Comparison of ENCODE assay signal across 23 cellular contexts in the genomic region with DNA sequence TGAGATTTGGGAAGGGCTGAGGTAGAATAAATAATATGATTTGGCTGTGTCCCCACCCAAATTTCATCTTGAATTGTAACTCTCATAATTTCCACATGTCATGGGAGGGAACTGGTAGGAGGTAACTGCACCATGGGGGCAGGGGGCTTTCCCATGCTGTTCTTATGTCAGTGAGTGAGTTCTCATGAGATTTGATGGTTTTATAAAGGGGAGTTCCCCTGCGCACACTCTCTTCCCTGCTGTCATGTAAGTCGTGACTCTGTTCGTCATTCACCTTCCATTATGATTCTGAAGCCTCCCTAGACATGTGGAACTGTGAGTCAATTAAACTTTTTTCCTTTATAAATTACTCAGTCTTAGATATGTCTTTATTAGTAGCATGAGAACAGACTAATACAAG.
A peak's percentile ranks its signal among the peaks of the same experiment; 100 is the strongest.
DNase-seq lines count a peak whose midpoint lies in the region; ATAC-seq and TF ChIP-seq lines count a peak whose summit lies in the region.
"Had no signal": no experiment of that assay in that cellular context is flagged by ENCODE, and none has a peak within 500 bp of the region (broad histone marks: within the 10 kb centered on the region; RNA-seq: fewer than 3 reads in every experiment).

No MANE protein-coding gene starts in this region.

- peaks cover 15% of the 10 kb centered on the region for H3K4me1 Mint-ChIP-seq in activated naive CD4-positive, alpha-beta T cell treated with anti-CD3 and anti-CD28 coated beads, Interleukin-2, amount 50 U/mL, for 24 hours
- H3K4me1 Mint-ChIP-seq in stimulated activated naive CD8-positive, alpha-beta T cell treated with anti-CD3 and anti-CD28 coated beads, Interleukin-15, Interleukin-2, amounts not matched to agents 100 ng/mL and 50 ng/mL, for 24 hours (ENCODE audit: low read depth) = peaks cover 18% of the 10 kb centered on the region

- no TSS peak for BruUV-seq in PC-3 (replicated peaks; lab: Mats Ljungman, UMichigan)

- no peaks in the 10 kb centered on the region; the same call in 1 of the 2 replicates for H3K4me1 ChIP-seq in PC-3 (ENCODE audit: insufficient read depth, low read length)
- H3K4me1 ChIP-seq: BLaER1, Caco-2, upper lobe of right lung had no signal

- H3K4me3 ChIP-seq in PC-3 (ENCODE audit: low read length) = no peak overlapping the region
- H3K4me3 ChIP-seq: BLaER1, dorsolateral prefrontal cortex, upper lobe of right lung had no signal

- H3K27me3 ChIP-seq in PC-3 (ENCODE audit: low read length) = no peaks in the 10 kb centered on the region
- H3K27me3 ChIP-seq: BLaER1, dorsolateral prefrontal cortex, upper lobe of right lung had no signal

- no peaks in the 10 kb centered on the region for H3F3A ChIP-seq in PC-3 (ENCODE audit: low read length, unreplicated experiment)

- H3K27ac Mint-ChIP-seq in activated naive CD4-positive, alpha-beta T cell treated with anti-CD3 and anti-CD28 coated beads, Interleukin-2, amount 50 U/mL, for 24 hours = peak overlapping the region; percentile 91
- peak overlapping the region; percentile 83 for H3K27ac Mint-ChIP-seq in stimulated activated naive CD8-positive, alpha-beta T cell treated with anti-CD3 and anti-CD28 coated beads, Interleukin-15, Interleukin-2, amounts not matched to agents 100 ng/mL and 50 ng/mL, for 24 hours
- H3K27ac Mint-ChIP-seq: T-helper 17 cell had no signal

- no peak for TF ChIP-seq CTCF in PC-3 (conservative IDR thresholded peaks at IDR 0.05; ENCODE audit: low read depth, low read length)

- peak overlapping the region; percentile 34 for H3K4me3 Mint-ChIP-seq in activated naive CD4-positive, alpha-beta T cell treated with anti-CD3 and anti-CD28 coated beads, Interleukin-2, amount 50 U/mL, for 24 hours
- no peak overlapping the region for H3K4me3 Mint-ChIP-seq in stimulated activated naive CD8-positive, alpha-beta T cell treated with anti-CD3 and anti-CD28 coated beads, Interleukin-15, Interleukin-2, amounts not matched to agents 100 ng/mL and 50 ng/mL, for 24 hours
- H3K4me3 Mint-ChIP-seq: T-helper 17 cell had no signal

- CTCF ChIA-PET in PC-3 (lab: Charles Lee) = no interaction called here

- peaks cover 3% of the 10 kb centered on the region for H3K36me3 Mint-ChIP-seq in activated naive CD4-positive, alpha-beta T cell treated with anti-CD3 and anti-CD28 coated beads, Interleukin-2, amount 50 U/mL, for 24 hours
- peaks cover 7% of the 10 kb centered on the region for H3K36me3 Mint-ChIP-seq in stimulated activated naive CD8-positive, alpha-beta T cell treated with anti-CD3 and anti-CD28 coated beads, Interleukin-15, Interleukin-2, amounts not matched to agents 100 ng/mL and 50 ng/mL, for 24 hours (ENCODE audit: low read depth)

- no peaks in the 10 kb centered on the region for H3K79me2 ChIP-seq in PC-3 (ENCODE audit: low read length)

- no peak overlapping the region for H3K27ac ChIP-seq in PC-3 (ENCODE audit: low read length)
- H3K27ac ChIP-seq: BLaER1, dorsolateral prefrontal cortex, KMS-11, upper lobe of right lung had no signal

- peaks cover 6% of the 10 kb centered on the region for H3K27me3 Mint-ChIP-seq in activated naive CD4-positive, alpha-beta T cell treated with anti-CD3 and anti-CD28 coated beads, Interleukin-2, amount 50 U/mL, for 24 hours
- H3K27me3 Mint-ChIP-seq in stimulated activated naive CD8-positive, alpha-beta T cell treated with anti-CD3 and anti-CD28 coated beads, Interleukin-15, Interleukin-2, amounts not matched to agents 100 ng/mL and 50 ng/mL, for 24 hours = no peaks in the 10 kb centered on the region

- H2AFZ ChIP-seq in PC-3 (ENCODE audit: low read length) = no peak overlapping the region

- no peak for ATAC-seq in PC-3
- ATAC-seq in GM21526 (IDR thresholded peaks at IDR 0.05; ENCODE audit: low FRiP score, unreplicated experiment) = no peak
- ATAC-seq: T-helper 17 cell, upper lobe of right lung had no signal

- H3K9me2 ChIP-seq in PC-3 (replicated peaks; ENCODE audit: low read length) = no peaks in the 10 kb centered on the region

- H3K9ac ChIP-seq in PC-3 (ENCODE audit: low read length) = no peak overlapping the region
- H3K9ac ChIP-seq: BLaER1, KMS-11 had no signal

- no peak overlapping the region for H3K4me2 ChIP-seq in PC-3 (ENCODE audit: low read length)
- H3K4me2 ChIP-seq: BLaER1, KMS-11 had no signal

- DNase-seq in activated T-cell treated with anti-CD3 and anti-CD28 coated beads for 24 hours (ENCODE audit: low read depth) (peak; percentile 23), PC-3 (no peak), inferior parietal cortex (ENCODE audit: extremely low spot score) (no peak)
- no peak for DNase-seq in activated T-cell treated with anti-CD3 and anti-CD28 coated beads, Interleukin-2, amount 50 U/mL, for 1 hour
- DNase-seq in stimulated activated CD4-positive, alpha-beta T cell treated with anti-CD3 and anti-CD28 coated beads, Interleukin-2, amount 100 ng/mL, for 48 hours = peak; percentile 1 to 23
- DNase-seq: ACHN, activated gamma-delta T cell treated with Interleukin-2 at 50 U/mL for 16 hours, Caco-2, DND-41, dorsolateral prefrontal cortex, glutamatergic neuron, NCI-H146, NCI-H526, occipital lobe, small intestine, substantia nigra, T-helper 17 cell, upper lobe of right lung had no signal

- H3K9me3 ChIP-seq in PC-3 (ENCODE audit: low read length) = no peaks in the 10 kb centered on the region
- H3K9me3 ChIP-seq: Caco-2, upper lobe of right lung had no signal

- no peaks in the 10 kb centered on the region for H3K36me3 ChIP-seq in PC-3 (ENCODE audit: low read depth, low read length)
- H3K36me3 ChIP-seq: BLaER1, upper lobe of right lung had no signal

- no peaks in the 10 kb centered on the region for H4K20me1 ChIP-seq in PC-3 (ENCODE audit: low read length)
- H4K20me1 ChIP-seq: BLaER1 had no signal

- peaks cover 7% of the 10 kb centered on the region for H3K9me3 Mint-ChIP-seq in activated naive CD4-positive, alpha-beta T cell treated with anti-CD3 and anti-CD28 coated beads, Interleukin-2, amount 50 U/mL, for 24 hours
- H3K9me3 Mint-ChIP-seq in stimulated activated naive CD8-positive, alpha-beta T cell treated with anti-CD3 and anti-CD28 coated beads, Interleukin-15, Interleukin-2, amounts not matched to agents 100 ng/mL and 50 ng/mL, for 24 hours = peaks cover 19% of the 10 kb centered on the region

- intact Hi-C loops in PC-3 (cut with micrococcal nuclease) = no loop called here

- POLR2A ChIA-PET in PC-3 (lab: Charles Lee; ENCODE audit: unreplicated experiment) = no interaction called here

Comparison
In these comparisons a context has a peak if more than half of its experiments do, and no peak if none do; other contexts are left out.
1. DNase-seq: peak in activated T-cell treated with anti-CD3 and anti-CD28 coated beads for 24 hours (single experiment) and stimulated activated CD4-positive, alpha-beta T cell treated with anti-CD3 and anti-CD28 coated beads, Interleukin-2, amount 100 ng/mL, for 48 hours (2 of 2); none in activated T-cell treated with anti-CD3 and anti-CD28 coated beads, Interleukin-2, amount 50 U/mL, for 1 hour (single experiment), PC-3 (single experiment) and inferior parietal cortex (single experiment).